ENCODE assay signal across 9 cellular contexts in genomic region chr2:59182249-59182648, GRCh38.
DNase-seq lines count a peak whose midpoint lies in the region; ATAC-seq and TF ChIP-seq lines count a peak whose summit lies in the region.
"Had no signal": no experiment of that assay in that cellular context is flagged by ENCODE, and none has a peak within 500 bp of the region (broad histone marks: within the 10 kb centered on the region; RNA-seq: fewer than 3 reads in every experiment).

No MANE protein-coding gene starts in this region.

- CTCF ChIA-PET in MCF 10A (lab: Yijun Ruan, JAX): interaction anchor here (0.7 kb wide), 1 partner anchor 351 kb away, joined by 3 read pairs; no protein-coding TSS in a partner anchor

- no peaks in the 10 kb centered on the region for H3K4me1 ChIP-seq in breast epithelium

- H3K36me3 ChIP-seq in breast epithelium (no peaks in the 10 kb centered on the region), MG63 (no peaks in the 10 kb centered on the region)

- no peak overlapping the region for H3K4me3 ChIP-seq in breast epithelium
- no peak overlapping the region for H3K4me3 ChIP-seq in MG63

- no peaks in the 10 kb centered on the region for H3K9me3 Mint-ChIP-seq in MCF 10A (ENCODE audit: unreplicated experiment)

- BruUV-seq in MCF 10A (replicated peaks; lab: Mats Ljungman, UMichigan): no TSS peak

- no peaks in the 10 kb centered on the region for H3K9me3 ChIP-seq in breast epithelium
- H3K9me3 ChIP-seq in MG63: no peaks in the 10 kb centered on the region

- no peaks in the 10 kb centered on the region for H3K36me3 Mint-ChIP-seq in MCF 10A (ENCODE audit: insufficient read depth, unreplicated experiment)
- H3K36me3 Mint-ChIP-seq: activated naive CD8-positive, alpha-beta T cell had no signal

- no peak overlapping the region for H3K27ac ChIP-seq in breast epithelium

- no peak for TF ChIP-seq POLR2A in breast epithelium (IDR thresholded peaks at IDR 0.05)

- H3K27ac Mint-ChIP-seq in MCF 10A (ENCODE audit: low read depth, unreplicated experiment): no peak overlapping the region
- H3K27ac Mint-ChIP-seq: activated naive CD8-positive, alpha-beta T cell had no signal

- intact Hi-C loops in MCF 10A (cut with micrococcal nuclease) (loop anchor here (2.0 kb wide), 1 partner anchor 419 kb away; no protein-coding TSS in a partner anchor), breast epithelium (cut with DNase I; ENCODE audit: low total_unique reads) (no loop called here)

- peak; percentile 32 for DNase-seq in MCF 10A (ENCODE audit: unreplicated experiment)
- no peak for DNase-seq in breast epithelium (ENCODE audit: low spot score in 2 of 2)
- DNase-seq in MG63: peak; percentile 1
- peak; percentile 12 for DNase-seq in cerebellar cortex (ENCODE audit: low spot score)
- peak; percentile 41 for DNase-seq in smooth muscle cell of the brain vasculature (ENCODE audit: low read depth, low spot score)
- no peak for DNase-seq in activated CD4-positive, alpha-beta T cell treated with anti-CD3 and anti-CD28 coated beads for 4 hours

- H3K27me3 ChIP-seq in breast epithelium: no peaks in the 10 kb centered on the region
- no peaks in the 10 kb centered on the region for H3K27me3 ChIP-seq in MG63

- TF ChIP-seq CTCF in MCF 10A (IDR thresholded peaks at IDR 0.05; ENCODE audit: unreplicated experiment): no peak
- TF ChIP-seq CTCF in breast epithelium (IDR thresholded peaks at IDR 0.05): no peak

- POLR2A ChIA-PET in MCF 10A (lab: Yijun Ruan, JAX): no interaction called here

- ATAC-seq in HG03520 (IDR thresholded peaks at IDR 0.05; ENCODE audit: unreplicated experiment) (no peak), GM18520 (IDR thresholded peaks at IDR 0.05; ENCODE audit: unreplicated experiment) (no peak)

- no peak overlapping the region for H3K4me3 Mint-ChIP-seq in MCF 10A (ENCODE audit: unreplicated experiment)
- H3K4me3 Mint-ChIP-seq: activated naive CD8-positive, alpha-beta T cell had no signal

- peaks cover 6% of the 10 kb centered on the region for H3K4me1 Mint-ChIP-seq in MCF 10A (ENCODE audit: insufficient read depth, unreplicated experiment)

- no peaks in the 10 kb centered on the region for H3K27me3 Mint-ChIP-seq in MCF 10A (ENCODE audit: insufficient read depth, unreplicated experiment)
- H3K27me3 Mint-ChIP-seq: activated naive CD8-positive, alpha-beta T cell had no signal

Comparison
In these comparisons a context has a peak if more than half of its experiments do, and no peak if none do; other contexts are left out.
1. DNase-seq: peak in MCF 10A (single experiment), MG63 (single experiment), cerebellar cortex (single experiment) and smooth muscle cell of the brain vasculature (single experiment); none in breast epithelium (0 of 2) and activated CD4-positive, alpha-beta T cell treated with anti-CD3 and anti-CD28 coated beads for 4 hours (0 of 2).